Comparison of ENCODE assay signal across 1 cellular context in the genomic region with DNA sequence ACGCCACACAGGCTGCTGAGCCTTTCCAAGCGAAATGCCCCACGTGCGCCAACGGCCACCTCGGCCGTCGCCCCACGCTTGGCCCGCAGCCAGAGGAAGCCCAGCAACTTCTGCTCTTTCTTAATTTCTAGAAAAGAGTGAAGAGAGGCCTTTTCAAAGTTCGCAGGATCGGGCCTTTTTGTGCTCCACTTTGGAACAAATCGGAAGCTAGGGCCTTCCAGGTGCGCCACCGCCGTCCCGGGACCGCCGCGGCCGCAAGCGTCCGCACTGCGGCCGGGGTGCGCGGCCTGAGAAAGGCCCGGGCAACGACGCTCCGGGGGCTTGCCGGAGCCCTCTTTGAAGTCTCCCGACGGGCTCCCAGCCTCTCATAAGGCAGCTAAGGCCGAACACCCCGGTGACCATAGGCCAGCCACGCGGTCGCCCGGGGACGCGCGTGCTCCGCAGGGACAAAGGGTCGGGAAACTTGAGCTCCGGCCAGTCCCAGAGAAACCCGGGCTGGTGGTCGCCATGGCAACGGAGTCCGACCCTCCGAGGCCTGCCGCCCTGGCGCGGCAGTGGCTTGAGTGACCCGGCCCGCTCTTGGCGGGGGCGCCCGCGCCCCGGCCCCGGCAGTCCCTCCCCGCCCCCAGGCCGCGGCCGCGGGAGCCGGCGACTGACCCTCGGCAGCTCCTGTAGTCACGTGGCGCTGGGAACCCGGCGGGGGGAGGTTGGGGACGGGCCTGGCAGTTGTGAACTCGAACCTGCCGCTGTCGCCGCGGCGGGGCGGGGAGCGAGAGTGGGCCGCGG.
TF ChIP-seq lines count a peak whose summit lies in the region.

A gene (plus strand): TSS at position 725 of the 786 bp plus-strand sequence. CDS start 890 bp downstream, outside the sequence.

TF ChIP-seq in HepG2, 621 proteins besides CTCF, POLR2A, EP300 and RAD21 (continued from another document and continues in another):
- TF ChIP-seq, protein P1, sequence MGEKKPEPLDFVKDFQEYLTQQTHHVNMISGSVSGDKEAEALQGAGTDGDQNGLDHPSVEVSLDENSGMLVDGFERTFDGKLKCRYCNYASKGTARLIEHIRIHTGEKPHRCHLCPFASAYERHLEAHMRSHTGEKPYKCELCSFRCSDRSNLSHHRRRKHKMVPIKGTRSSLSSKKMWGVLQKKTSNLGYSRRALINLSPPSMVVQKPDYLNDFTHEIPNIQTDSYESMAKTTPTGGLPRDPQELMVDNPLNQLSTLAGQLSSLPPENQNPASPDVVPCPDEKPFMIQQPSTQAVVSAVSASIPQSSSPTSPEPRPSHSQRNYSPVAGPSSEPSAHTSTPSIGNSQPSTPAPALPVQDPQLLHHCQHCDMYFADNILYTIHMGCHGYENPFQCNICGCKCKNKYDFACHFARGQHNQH (CRISPR knock-in tag; IDR thresholded peaks at IDR 0.05): peak; percentile 19
- peak; percentile 88; the same call in 1 of the 2 replicates for TF ChIP-seq SIN3A (IDR thresholded peaks at IDR 0.05; ENCODE audit: borderline replicate concordance, low read depth, low read length)
- peak; percentile 83 for TF ChIP-seq ZNF331 (CRISPR knock-in tag; IDR thresholded peaks at IDR 0.05)
- TF ChIP-seq POLR2AphosphoS2 (IDR thresholded peaks at IDR 0.05; ENCODE audit: low read depth, low read length): no peak
- TF ChIP-seq TCF7 (IDR thresholded peaks at IDR 0.05; ENCODE audit: low read depth): peak; percentile 71
- peak; percentile 50; the same call in 1 of the 2 replicates for TF ChIP-seq ZSCAN22 (CRISPR knock-in tag; IDR thresholded peaks at IDR 0.05)
- TF ChIP-seq, protein P2, sequence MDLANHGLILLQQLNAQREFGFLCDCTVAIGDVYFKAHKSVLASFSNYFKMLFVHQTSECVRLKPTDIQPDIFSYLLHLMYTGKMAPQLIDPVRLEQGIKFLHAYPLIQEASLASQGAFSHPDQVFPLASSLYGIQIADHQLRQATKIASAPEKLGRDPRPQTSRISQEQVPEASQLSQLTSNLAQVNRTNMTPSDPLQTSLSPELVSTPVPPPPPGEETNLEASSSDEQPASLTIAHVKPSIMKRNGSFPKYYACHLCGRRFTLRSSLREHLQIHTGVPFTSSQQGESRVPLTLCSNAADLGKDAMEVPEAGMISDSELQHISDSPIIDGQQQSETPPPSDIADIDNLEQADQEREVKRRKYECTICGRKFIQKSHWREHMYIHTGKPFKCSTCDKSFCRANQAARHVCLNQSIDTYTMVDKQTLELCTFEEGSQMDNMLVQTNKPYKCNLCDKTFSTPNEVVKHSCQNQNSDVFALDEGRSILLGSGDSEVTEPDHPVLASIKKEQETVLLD (CRISPR knock-in tag; IDR thresholded peaks at IDR 0.05; ENCODE audit: low read depth): peak; percentile 95
- TF ChIP-seq ZNF263 (CRISPR knock-in tag; IDR thresholded peaks at IDR 0.05): peak; percentile 47; the same call in 1 of the 2 replicates
- peak; percentile 36; the same call in 1 of the 2 replicates for TF ChIP-seq ZNF761 (CRISPR knock-in tag; conservative IDR thresholded peaks at IDR 0.05)
- TF ChIP-seq BCL6 (CRISPR knock-in tag; IDR thresholded peaks at IDR 0.05): peak; percentile 25; the same call in 1 of the 2 replicates
- TF ChIP-seq NFYC (CRISPR knock-in tag; IDR thresholded peaks at IDR 0.05): peak; percentile 40; the same call in 1 of the 2 replicates
- TF ChIP-seq, protein P3, sequence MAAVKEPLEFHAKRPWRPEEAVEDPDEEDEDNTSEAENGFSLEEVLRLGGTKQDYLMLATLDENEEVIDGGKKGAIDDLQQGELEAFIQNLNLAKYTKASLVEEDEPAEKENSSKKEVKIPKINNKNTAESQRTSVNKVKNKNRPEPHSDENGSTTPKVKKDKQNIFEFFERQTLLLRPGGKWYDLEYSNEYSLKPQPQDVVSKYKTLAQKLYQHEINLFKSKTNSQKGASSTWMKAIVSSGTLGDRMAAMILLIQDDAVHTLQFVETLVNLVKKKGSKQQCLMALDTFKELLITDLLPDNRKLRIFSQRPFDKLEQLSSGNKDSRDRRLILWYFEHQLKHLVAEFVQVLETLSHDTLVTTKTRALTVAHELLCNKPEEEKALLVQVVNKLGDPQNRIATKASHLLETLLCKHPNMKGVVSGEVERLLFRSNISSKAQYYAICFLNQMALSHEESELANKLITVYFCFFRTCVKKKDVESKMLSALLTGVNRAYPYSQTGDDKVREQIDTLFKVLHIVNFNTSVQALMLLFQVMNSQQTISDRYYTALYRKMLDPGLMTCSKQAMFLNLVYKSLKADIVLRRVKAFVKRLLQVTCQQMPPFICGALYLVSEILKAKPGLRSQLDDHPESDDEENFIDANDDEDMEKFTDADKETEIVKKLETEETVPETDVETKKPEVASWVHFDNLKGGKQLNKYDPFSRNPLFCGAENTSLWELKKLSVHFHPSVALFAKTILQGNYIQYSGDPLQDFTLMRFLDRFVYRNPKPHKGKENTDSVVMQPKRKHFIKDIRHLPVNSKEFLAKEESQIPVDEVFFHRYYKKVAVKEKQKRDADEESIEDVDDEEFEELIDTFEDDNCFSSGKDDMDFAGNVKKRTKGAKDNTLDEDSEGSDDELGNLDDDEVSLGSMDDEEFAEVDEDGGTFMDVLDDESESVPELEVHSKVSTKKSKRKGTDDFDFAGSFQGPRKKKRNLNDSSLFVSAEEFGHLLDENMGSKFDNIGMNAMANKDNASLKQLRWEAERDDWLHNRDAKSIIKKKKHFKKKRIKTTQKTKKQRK (IDR thresholded peaks at IDR 0.05; ENCODE audit: low read length): no peak
- peak; percentile 91 for TF ChIP-seq ZNF563 (CRISPR knock-in tag; IDR thresholded peaks at IDR 0.05)
- TF ChIP-seq ZNF768 (CRISPR knock-in tag; IDR thresholded peaks at IDR 0.05): peak; percentile 93
- TF ChIP-seq NKX3-1 (CRISPR knock-in tag; IDR thresholded peaks at IDR 0.05): no peak; the same call in 1 of the 2 replicates
- no peak for TF ChIP-seq CEBPG (CRISPR knock-in tag; IDR thresholded peaks at IDR 0.05)
- TF ChIP-seq, protein P4, sequence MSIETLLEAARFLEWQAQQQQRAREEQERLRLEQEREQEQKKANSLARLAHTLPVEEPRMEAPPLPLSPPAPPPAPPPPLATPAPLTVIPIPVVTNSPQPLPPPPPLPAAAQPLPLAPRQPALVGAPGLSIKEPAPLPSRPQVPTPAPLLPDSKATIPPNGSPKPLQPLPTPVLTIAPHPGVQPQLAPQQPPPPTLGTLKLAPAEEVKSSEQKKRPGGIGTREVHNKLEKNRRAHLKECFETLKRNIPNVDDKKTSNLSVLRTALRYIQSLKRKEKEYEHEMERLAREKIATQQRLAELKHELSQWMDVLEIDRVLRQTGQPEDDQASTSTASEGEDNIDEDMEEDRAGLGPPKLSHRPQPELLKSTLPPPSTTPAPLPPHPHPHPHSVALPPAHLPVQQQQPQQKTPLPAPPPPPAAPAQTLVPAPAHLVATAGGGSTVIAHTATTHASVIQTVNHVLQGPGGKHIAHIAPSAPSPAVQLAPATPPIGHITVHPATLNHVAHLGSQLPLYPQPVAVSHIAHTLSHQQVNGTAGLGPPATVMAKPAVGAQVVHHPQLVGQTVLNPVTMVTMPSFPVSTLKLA (IDR thresholded peaks at IDR 0.05): no peak
- TF ChIP-seq, protein P5, sequence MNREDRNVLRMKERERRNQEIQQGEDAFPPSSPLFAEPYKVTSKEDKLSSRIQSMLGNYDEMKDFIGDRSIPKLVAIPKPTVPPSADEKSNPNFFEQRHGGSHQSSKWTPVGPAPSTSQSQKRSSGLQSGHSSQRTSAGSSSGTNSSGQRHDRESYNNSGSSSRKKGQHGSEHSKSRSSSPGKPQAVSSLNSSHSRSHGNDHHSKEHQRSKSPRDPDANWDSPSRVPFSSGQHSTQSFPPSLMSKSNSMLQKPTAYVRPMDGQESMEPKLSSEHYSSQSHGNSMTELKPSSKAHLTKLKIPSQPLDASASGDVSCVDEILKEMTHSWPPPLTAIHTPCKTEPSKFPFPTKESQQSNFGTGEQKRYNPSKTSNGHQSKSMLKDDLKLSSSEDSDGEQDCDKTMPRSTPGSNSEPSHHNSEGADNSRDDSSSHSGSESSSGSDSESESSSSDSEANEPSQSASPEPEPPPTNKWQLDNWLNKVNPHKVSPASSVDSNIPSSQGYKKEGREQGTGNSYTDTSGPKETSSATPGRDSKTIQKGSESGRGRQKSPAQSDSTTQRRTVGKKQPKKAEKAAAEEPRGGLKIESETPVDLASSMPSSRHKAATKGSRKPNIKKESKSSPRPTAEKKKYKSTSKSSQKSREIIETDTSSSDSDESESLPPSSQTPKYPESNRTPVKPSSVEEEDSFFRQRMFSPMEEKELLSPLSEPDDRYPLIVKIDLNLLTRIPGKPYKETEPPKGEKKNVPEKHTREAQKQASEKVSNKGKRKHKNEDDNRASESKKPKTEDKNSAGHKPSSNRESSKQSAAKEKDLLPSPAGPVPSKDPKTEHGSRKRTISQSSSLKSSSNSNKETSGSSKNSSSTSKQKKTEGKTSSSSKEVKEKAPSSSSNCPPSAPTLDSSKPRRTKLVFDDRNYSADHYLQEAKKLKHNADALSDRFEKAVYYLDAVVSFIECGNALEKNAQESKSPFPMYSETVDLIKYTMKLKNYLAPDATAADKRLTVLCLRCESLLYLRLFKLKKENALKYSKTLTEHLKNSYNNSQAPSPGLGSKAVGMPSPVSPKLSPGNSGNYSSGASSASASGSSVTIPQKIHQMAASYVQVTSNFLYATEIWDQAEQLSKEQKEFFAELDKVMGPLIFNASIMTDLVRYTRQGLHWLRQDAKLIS (CRISPR knock-in tag; IDR thresholded peaks at IDR 0.05): no peak
- TF ChIP-seq ZNF430 (CRISPR knock-in tag; IDR thresholded peaks at IDR 0.05): peak; percentile 77
- TF ChIP-seq, protein P6, sequence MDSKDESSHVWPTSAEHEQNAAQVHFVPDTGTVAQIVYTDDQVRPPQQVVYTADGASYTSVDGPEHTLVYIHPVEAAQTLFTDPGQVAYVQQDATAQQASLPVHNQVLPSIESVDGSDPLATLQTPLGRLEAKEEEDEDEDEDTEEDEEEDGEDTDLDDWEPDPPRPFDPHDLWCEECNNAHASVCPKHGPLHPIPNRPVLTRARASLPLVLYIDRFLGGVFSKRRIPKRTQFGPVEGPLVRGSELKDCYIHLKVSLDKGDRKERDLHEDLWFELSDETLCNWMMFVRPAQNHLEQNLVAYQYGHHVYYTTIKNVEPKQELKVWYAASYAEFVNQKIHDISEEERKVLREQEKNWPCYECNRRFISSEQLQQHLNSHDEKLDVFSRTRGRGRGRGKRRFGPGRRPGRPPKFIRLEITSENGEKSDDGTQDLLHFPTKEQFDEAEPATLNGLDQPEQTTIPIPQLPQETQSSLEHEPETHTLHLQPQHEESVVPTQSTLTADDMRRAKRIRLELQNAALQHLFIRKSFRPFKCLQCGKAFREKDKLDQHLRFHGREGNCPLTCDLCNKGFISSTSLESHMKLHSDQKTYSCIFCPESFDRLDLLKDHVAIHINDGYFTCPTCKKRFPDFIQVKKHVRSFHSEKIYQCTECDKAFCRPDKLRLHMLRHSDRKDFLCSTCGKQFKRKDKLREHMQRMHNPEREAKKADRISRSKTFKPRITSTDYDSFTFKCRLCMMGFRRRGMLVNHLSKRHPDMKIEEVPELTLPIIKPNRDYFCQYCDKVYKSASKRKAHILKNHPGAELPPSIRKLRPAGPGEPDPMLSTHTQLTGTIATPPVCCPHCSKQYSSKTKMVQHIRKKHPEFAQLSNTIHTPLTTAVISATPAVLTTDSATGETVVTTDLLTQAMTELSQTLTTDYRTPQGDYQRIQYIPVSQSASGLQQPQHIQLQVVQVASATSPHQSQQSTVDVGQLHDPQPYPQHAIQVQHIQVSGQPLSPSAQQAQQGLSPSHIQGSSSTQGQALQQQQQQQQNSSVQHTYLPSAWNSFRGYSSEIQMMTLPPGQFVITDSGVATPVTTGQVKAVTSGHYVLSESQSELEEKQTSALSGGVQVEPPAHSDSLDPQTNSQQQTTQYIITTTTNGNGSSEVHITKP (CRISPR knock-in tag; IDR thresholded peaks at IDR 0.05; ENCODE audit: low read depth): no peak; the same call in 1 of the 2 replicates
- no peak for TF ChIP-seq SUZ12 (IDR thresholded peaks at IDR 0.05; ENCODE audit: low read depth, low read length)
- no peak for TF ChIP-seq HMG20A (CRISPR knock-in tag; IDR thresholded peaks at IDR 0.05; ENCODE audit: borderline replicate concordance)
- TF ChIP-seq, protein P7, sequence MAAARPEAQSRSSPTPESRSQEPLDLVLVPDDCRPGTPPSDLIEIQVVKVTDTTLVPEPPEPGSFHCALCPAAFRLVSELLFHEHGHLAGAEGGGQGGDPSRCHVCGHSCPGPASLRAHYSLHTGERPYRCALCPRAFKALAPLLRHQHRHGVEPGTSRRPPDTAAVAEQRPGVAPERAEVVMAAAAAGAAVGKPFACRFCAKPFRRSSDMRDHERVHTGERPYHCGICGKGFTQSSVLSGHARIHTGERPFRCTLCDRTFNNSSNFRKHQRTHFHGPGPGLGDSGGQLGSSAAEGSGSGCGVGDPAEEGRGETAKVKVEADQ (CRISPR knock-in tag; IDR thresholded peaks at IDR 0.05; ENCODE audit: borderline replicate concordance): no peak
- TF ChIP-seq, protein P8, sequence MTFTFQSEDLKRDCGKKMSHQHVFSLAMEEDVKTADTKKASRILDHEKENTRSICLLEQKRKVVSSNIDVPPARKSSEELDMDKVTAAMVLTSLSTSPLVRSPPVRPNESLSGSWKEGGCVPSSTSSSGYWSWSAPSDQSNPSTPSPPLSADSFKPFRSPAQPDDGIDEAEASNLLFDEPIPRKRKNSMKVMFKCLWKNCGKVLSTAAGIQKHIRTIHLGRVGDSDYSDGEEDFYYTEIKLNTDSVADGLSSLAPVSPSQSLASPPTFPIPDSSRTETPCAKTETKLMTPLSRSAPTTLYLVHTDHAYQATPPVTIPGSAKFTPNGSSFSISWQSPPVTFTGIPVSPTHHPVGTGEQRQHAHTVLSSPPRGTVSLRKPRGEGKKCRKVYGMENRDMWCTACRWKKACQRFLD (CRISPR knock-in tag; IDR thresholded peaks at IDR 0.05; ENCODE audit: borderline replicate concordance): peak; percentile 77
- TF ChIP-seq ZNF33B (CRISPR knock-in tag; IDR thresholded peaks at IDR 0.05): peak; percentile 92; the same call in 1 of the 2 replicates
- 0 out of 2 replicates have a peak, but pooled peaks have one; percentile 22 for TF ChIP-seq ZFP37 (CRISPR knock-in tag; IDR thresholded peaks at IDR 0.05; ENCODE audit: borderline replicate concordance)
- TF ChIP-seq NR2F2 (IDR thresholded peaks at IDR 0.05; ENCODE audit: borderline replicate concordance, low read depth): no peak
- no peak; the same call in 1 of the 2 replicates for TF ChIP-seq ZNF335 (CRISPR knock-in tag; IDR thresholded peaks at IDR 0.05)
- no peak for TF ChIP-seq NFATC3 (CRISPR knock-in tag; IDR thresholded peaks at IDR 0.05)
- TF ChIP-seq SP1 (IDR thresholded peaks at IDR 0.05): no peak
- peak; percentile 28; the same call in 1 of the 2 replicates for TF ChIP-seq SP1 (CRISPR knock-in tag; IDR thresholded peaks at IDR 0.05)
- TF ChIP-seq, protein P9, sequence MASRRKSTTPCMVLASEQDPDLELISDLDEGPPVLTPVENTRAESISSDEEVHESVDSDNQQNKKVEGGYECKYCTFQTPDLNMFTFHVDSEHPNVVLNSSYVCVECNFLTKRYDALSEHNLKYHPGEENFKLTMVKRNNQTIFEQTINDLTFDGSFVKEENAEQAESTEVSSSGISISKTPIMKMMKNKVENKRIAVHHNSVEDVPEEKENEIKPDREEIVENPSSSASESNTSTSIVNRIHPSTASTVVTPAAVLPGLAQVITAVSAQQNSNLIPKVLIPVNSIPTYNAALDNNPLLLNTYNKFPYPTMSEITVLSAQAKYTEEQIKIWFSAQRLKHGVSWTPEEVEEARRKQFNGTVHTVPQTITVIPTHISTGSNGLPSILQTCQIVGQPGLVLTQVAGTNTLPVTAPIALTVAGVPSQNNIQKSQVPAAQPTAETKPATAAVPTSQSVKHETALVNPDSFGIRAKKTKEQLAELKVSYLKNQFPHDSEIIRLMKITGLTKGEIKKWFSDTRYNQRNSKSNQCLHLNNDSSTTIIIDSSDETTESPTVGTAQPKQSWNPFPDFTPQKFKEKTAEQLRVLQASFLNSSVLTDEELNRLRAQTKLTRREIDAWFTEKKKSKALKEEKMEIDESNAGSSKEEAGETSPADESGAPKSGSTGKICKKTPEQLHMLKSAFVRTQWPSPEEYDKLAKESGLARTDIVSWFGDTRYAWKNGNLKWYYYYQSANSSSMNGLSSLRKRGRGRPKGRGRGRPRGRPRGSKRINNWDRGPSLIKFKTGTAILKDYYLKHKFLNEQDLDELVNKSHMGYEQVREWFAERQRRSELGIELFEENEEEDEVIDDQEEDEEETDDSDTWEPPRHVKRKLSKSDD (CRISPR knock-in tag; IDR thresholded peaks at IDR 0.05; ENCODE audit: low read depth): peak; percentile 14; the same call in 1 of the 2 replicates
- peak; percentile 52; the same call in 1 of the 2 replicates for TF ChIP-seq ZFAT (CRISPR knock-in tag; conservative IDR thresholded peaks at IDR 0.05)
